In the genomic region with DNA sequence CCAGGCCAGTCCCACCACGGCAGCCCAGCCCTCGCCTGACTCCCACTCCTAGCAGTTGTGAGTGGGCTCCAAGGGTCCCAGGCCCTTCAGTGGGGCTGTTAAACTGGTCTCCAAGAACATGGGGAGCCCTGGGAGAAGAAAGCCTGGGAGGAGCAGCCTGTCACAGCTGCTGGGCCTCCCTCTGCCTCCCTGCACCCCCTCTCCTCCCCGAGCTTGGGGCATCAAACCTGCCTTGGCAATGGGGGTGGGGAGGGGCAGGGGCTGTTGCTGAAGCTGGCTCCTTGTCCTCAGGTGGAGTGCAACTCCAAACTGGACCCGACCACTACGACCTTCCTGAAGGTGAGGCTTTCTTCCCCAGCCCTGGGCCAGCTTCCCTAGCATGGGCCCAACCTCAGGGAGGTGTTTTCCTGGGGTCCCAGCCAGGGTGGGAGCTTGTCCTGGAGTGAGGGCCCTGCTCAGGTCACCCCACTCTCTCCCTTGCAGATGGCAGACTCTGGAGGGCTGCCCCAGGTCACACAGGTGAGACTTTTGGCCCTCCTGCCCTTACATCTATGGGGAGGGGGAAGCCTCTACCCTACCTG, we compare ENCODE assay signal across 1 cellular context.
TF ChIP-seq lines count a peak whose summit lies in the region.

No MANE protein-coding gene starts in this region.

TF ChIP-seq in IMR-90, 13 proteins besides CTCF, POLR2A, EP300 and RAD21 (continued from another document):
- TF ChIP-seq SMC3 (IDR thresholded peaks at IDR 0.05; ENCODE audit: low read depth, low read length) (no peak), MAZ (IDR thresholded peaks at IDR 0.05; ENCODE audit: borderline replicate concordance, low read depth, low read length) (no peak), MAFK (IDR thresholded peaks at IDR 0.05; ENCODE audit: low read depth, low read length) (no peak), NFE2L2 (IDR thresholded peaks at IDR 0.05; ENCODE audit: low read depth, low read length) (no peak), CEBPB (IDR thresholded peaks at IDR 0.05; ENCODE audit: low read depth, low read length) (no peak), ELK1 (IDR thresholded peaks at IDR 0.05; ENCODE audit: borderline replicate concordance, low read depth, low read length) (no peak), RFX5 (IDR thresholded peaks at IDR 0.05; ENCODE audit: low read depth, low read length) (no peak), MXI1 (IDR thresholded peaks at IDR 0.05; ENCODE audit: borderline replicate concordance, low read depth, low read length) (no peak), FOS (IDR thresholded peaks at IDR 0.05; ENCODE audit: low read depth, low read length) (no peak), CHD1 (IDR thresholded peaks at IDR 0.05; ENCODE audit: low read depth, low read length) (no peak), BHLHE40 (IDR thresholded peaks at IDR 0.05; ENCODE audit: low read depth, low read length) (no peak)
- TF ChIP-seq, protein P1, sequence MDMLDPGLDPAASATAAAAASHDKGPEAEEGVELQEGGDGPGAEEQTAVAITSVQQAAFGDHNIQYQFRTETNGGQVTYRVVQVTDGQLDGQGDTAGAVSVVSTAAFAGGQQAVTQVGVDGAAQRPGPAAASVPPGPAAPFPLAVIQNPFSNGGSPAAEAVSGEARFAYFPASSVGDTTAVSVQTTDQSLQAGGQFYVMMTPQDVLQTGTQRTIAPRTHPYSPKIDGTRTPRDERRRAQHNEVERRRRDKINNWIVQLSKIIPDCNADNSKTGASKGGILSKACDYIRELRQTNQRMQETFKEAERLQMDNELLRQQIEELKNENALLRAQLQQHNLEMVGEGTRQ (IDR thresholded peaks at IDR 0.05; ENCODE audit: low read depth, low read length), result no peak
